ENCODE assay signal across 15 cellular contexts in genomic region chr1:203839081-203839480, GRCh38. TPM values are rescaled to one million over a fixed set of nuclear protein-coding genes. Genes with fewer than 3 reads are reported as not detected.
DNase-seq lines count a peak whose midpoint lies in the region; TF ChIP-seq lines count a peak whose summit lies in the region.
"Had no signal": no experiment of that assay in that cellular context is flagged by ENCODE, and none has a peak within 500 bp of the region (broad histone marks: within the 10 kb centered on the region; RNA-seq: fewer than 3 reads in every experiment).

No MANE protein-coding gene starts in this region.

- H3K4me1 ChIP-seq in testis: peaks cover 16% of the 10 kb centered on the region
- H3K4me1 ChIP-seq: neural progenitor cell had no signal

- no peaks in the 10 kb centered on the region for H3K9me3 Mint-ChIP-seq in activated T-cell treated with anti-CD3 and anti-CD28 coated beads, Interleukin-2, amount 50 U/mL, for 24 hours

- H3K36me3 Mint-ChIP-seq in activated T-cell treated with anti-CD3 and anti-CD28 coated beads, Interleukin-2, amount 50 U/mL, for 24 hours (ENCODE audit: low read depth): peaks cover 91% of the 10 kb centered on the region

- TF ChIP-seq POLR2A in testis (IDR thresholded peaks at IDR 0.05): no peak

- peak overlapping the region; percentile 53 for H3K27ac Mint-ChIP-seq in activated T-cell treated with anti-CD3 and anti-CD28 coated beads, Interleukin-2, amount 50 U/mL, for 24 hours
- H3K27ac Mint-ChIP-seq: neural progenitor cell had no signal

- no peak for TF ChIP-seq CTCF in testis (IDR thresholded peaks at IDR 0.05)

- H3K27me3 ChIP-seq in testis: no peaks in the 10 kb centered on the region
- H3K27me3 ChIP-seq: neural progenitor cell, upper lobe of left lung had no signal

- H3K36me3 ChIP-seq in testis (ENCODE audit: low read depth, missing control alignments): no peaks in the 10 kb centered on the region

- intact Hi-C loops in testis (cut with DNase I; ENCODE audit: low total_unique reads): no loop called here

- in situ Hi-C loops in G401 (cut with HindIII; ENCODE audit: low sequenced_read_pairs): no loop called here

- no peaks in the 10 kb centered on the region for H3K4me1 Mint-ChIP-seq in activated T-cell treated with anti-CD3 and anti-CD28 coated beads, Interleukin-2, amount 50 U/mL, for 24 hours (ENCODE audit: low read depth)
- H3K4me1 Mint-ChIP-seq: neural progenitor cell had no signal

- 34 to 43% methylated on average over 5 of the region's 5 CpGs for WGBS in testis, 2 donors

- no peaks in the 10 kb centered on the region for H3K27me3 Mint-ChIP-seq in activated T-cell treated with anti-CD3 and anti-CD28 coated beads, Interleukin-2, amount 50 U/mL, for 24 hours

- peak overlapping the region; percentile 42 to 67 for H3K27ac ChIP-seq in testis
- H3K27ac ChIP-seq: neural progenitor cell, upper lobe of left lung had no signal

- DNase-seq in activated T-cell treated with anti-CD3 and anti-CD28 coated beads, Interleukin-2, amount 50 U/mL, for 24 hours: no peak
- DNase-seq in activated T-cell treated with anti-CD3 and anti-CD28 coated beads for 4 hours (no peak), amniotic epithelial cell (ENCODE audit: low read depth) (peak; percentile 54), iris pigment epithelial cell (ENCODE audit: low read depth) (peak; percentile 79), testis (peak; percentile 51), G401 (ENCODE audit: low spot score) (no peak), cerebellum (ENCODE audit: low spot score) (no peak), H4 (ENCODE audit: low spot score) (no peak)
- DNase-seq: ACHN; activated CD4-positive, alpha-beta T cell treated with anti-CD3 and anti-CD28 coated beads, Interleukin-2, amount 50 U/mL, for 48 hours; head of caudate nucleus; left cardiac atrium; T-helper 2 cell; upper lobe of left lung had no signal

- no peak overlapping the region for H3K4me3 Mint-ChIP-seq in activated T-cell treated with anti-CD3 and anti-CD28 coated beads, Interleukin-2, amount 50 U/mL, for 24 hours
- H3K4me3 Mint-ChIP-seq: neural progenitor cell had no signal

- no peak overlapping the region for H3K4me3 ChIP-seq in testis
- H3K4me3 ChIP-seq: neural progenitor cell, upper lobe of left lung had no signal

- H3K9me3 ChIP-seq in testis: no peaks in the 10 kb centered on the region
- H3K9me3 ChIP-seq: upper lobe of left lung had no signal

RNA-seq across cellular contexts. Expression of gene SNRPE, which starts 22.3 kb away (rescaled TPM):
- total RNA-seq in testis (10 to 100 TPM; 41.9 to 49.5 TPM), cerebellum (53.3 TPM)
- polyA plus RNA-seq in testis (ENCODE audit: insufficient read depth, low read depth, low replicate concordance): 115 TPM
- total RNA-seq in G401 (2014; rRNA removed; shearing (Covaris generic)): 149 and 171 TPM in 2 replicates
- total RNA-seq in H4 (2014; rRNA removed; shearing (Covaris generic)): 224 and 227 TPM in 2 replicates

RNA-seq across cellular contexts. Expression of gene ZBED6, which starts 43.7 kb away (rescaled TPM):
- total RNA-seq in testis: 10 to 100 TPM; 24.8 to 29.8 TPM
- polyA plus RNA-seq in testis (ENCODE audit: insufficient read depth, low read depth, low replicate concordance): 8.2 TPM
- total RNA-seq in G401 (2014; rRNA removed; shearing (Covaris generic)): 4.2 and 7.4 TPM in 2 replicates
- total RNA-seq in cerebellum: 16.7 TPM
- total RNA-seq in H4 (2014; rRNA removed; shearing (Covaris generic)): 7.1 and 8.0 TPM in 2 replicates

RNA-seq across cellular contexts. Expression of gene ZC3H11A, which starts 43.7 kb away (rescaled TPM):
- total RNA-seq in testis (100 to 1,000 TPM; 128 to 133 TPM), cerebellum (80.5 TPM)
- 84.5 TPM for polyA plus RNA-seq in testis (ENCODE audit: insufficient read depth, low read depth, low replicate concordance)
- 40.6 and 57.6 TPM in 2 replicates for total RNA-seq in G401 (2014; rRNA removed; shearing (Covaris generic))
- total RNA-seq in H4 (2014; rRNA removed; shearing (Covaris generic)): 52.5 and 69.9 TPM in 2 replicates

Comparison
In these comparisons a context has a peak if more than half of its experiments do, and no peak if none do; other contexts are left out.
1. DNase-seq: peak in amniotic epithelial cell (single experiment), iris pigment epithelial cell (single experiment) and testis (single experiment); none in activated T-cell treated with anti-CD3 and anti-CD28 coated beads, Interleukin-2, amount 50 U/mL, for 24 hours (single experiment), activated T-cell treated with anti-CD3 and anti-CD28 coated beads for 4 hours (single experiment), G401 (single experiment), cerebellum (single experiment) and H4 (single experiment).